11 cellular contexts compared by ENCODE assay signal in genomic region chr6:34671362-34671761, GRCh38. TPM values are rescaled to one million over a fixed set of nuclear protein-coding genes. Genes with fewer than 3 reads are reported as not detected.
A peak's percentile ranks its signal among the peaks of the same experiment; 100 is the strongest.
DNase-seq lines count a peak whose midpoint lies in the region; ATAC-seq, FAIRE-seq and TF ChIP-seq lines count a peak whose summit lies in the region.
"Had no signal": no experiment of that assay in that cellular context is flagged by ENCODE, and none has a peak within 500 bp of the region (broad histone marks: within the 10 kb centered on the region; RNA-seq: fewer than 3 reads in every experiment).

No MANE protein-coding gene starts in this region.

- H3K9me2 ChIP-seq in GM23338 (ENCODE audit: insufficient read depth): no peaks in the 10 kb centered on the region

- H3K9me3 ChIP-seq in astrocyte (ENCODE audit: insufficient read depth, low read depth, low read length): no peaks in the 10 kb centered on the region
- no peaks in the 10 kb centered on the region for H3K9me3 ChIP-seq in muscle layer of duodenum (ENCODE audit: control insufficient read depth in 1 of 2, low read length in 2 of 2)

- H3K4me3 Mint-ChIP-seq in GM23338: no peak overlapping the region
- no peak overlapping the region for H3K4me3 Mint-ChIP-seq in astrocyte (ENCODE audit: unreplicated experiment)

- H3K27me3 Mint-ChIP-seq in GM23338 (ENCODE audit: insufficient read depth, low read depth, poor library complexity) (no peaks in the 10 kb centered on the region), astrocyte (ENCODE audit: low read depth, unreplicated experiment) (no peaks in the 10 kb centered on the region)

- FAIRE-seq in astrocyte (lab: Jason Lieb, UNC): no peak
- FAIRE-seq: TTC549 had no signal

- no peak for ATAC-seq in GM23338
- no peak for ATAC-seq in esophagus mucosa

- H3K9me3 Mint-ChIP-seq in GM23338: no peaks in the 10 kb centered on the region
- no peaks in the 10 kb centered on the region for H3K9me3 Mint-ChIP-seq in astrocyte (ENCODE audit: unreplicated experiment)

- H3K4me1 Mint-ChIP-seq in GM23338: peaks cover 14% of the 10 kb centered on the region
- H3K4me1 Mint-ChIP-seq in astrocyte (ENCODE audit: low read depth, unreplicated experiment): peaks cover 28% of the 10 kb centered on the region

- DNase-seq in AG10803 (ENCODE audit: low read depth) (peak; percentile 48), GM23338 (ENCODE audit: low spot score) (no peak), astrocyte (ENCODE audit: low read depth) (no peak), NCI-H146 (lab: John Stamatoyannopoulos, UW) (no peak), NCI-H1436 (lab: John Stamatoyannopoulos, UW) (no peak)
- DNase-seq in stimulated activated CD4-positive, alpha-beta T cell treated with anti-CD3 and anti-CD28 coated beads, Interleukin-1b, Interleukin-23, amount 100 ng/mL, for 48 hours: no peak
- DNase-seq: DMS79, NCI-H345 had no signal

- TF ChIP-seq CTCF in AG10803 (conservative IDR thresholded peaks at IDR 0.05; ENCODE audit: low read length) (no peak), GM23338 (conservative IDR thresholded peaks at IDR 0.05; ENCODE audit: low read depth in 2 of 2) (no peak), astrocyte (IDR thresholded peaks at IDR 0.05; ENCODE audit: insufficient read depth, low read depth, low read length) (no peak)

- no peak overlapping the region for H2AFZ ChIP-seq in GM23338
- no peak overlapping the region for H2AFZ ChIP-seq in astrocyte (ENCODE audit: low read depth, low read length)

- H4K20me1 ChIP-seq in GM23338 (replicated peaks; ENCODE audit: insufficient read depth): peaks cover 11% of the 10 kb centered on the region
- peaks cover 22% of the 10 kb centered on the region for H4K20me1 ChIP-seq in astrocyte (ENCODE audit: insufficient read depth, low read length)

- H3K9ac ChIP-seq in astrocyte (ENCODE audit: low read length): no peak overlapping the region

- H3K79me2 ChIP-seq in GM23338 (replicated peaks; ENCODE audit: insufficient read depth): peaks cover 98% of the 10 kb centered on the region
- H3K79me2 ChIP-seq in astrocyte (ENCODE audit: insufficient read depth, low read length): peaks cover 83% of the 10 kb centered on the region

- no peaks in the 10 kb centered on the region for H3F3A ChIP-seq in GM23338 (replicated peaks; ENCODE audit: low read depth)

- H3K27ac ChIP-seq in GM23338 (ENCODE audit: low read depth): peak overlapping the region; percentile 10; the same call in 1 of the 2 replicates
- H3K27ac ChIP-seq in astrocyte (ENCODE audit: low read depth, low read length): no peak overlapping the region
- H3K27ac ChIP-seq in muscle layer of duodenum (ENCODE audit: low read length): peak overlapping the region; percentile 42

- H3K36me3 Mint-ChIP-seq in GM23338 (ENCODE audit: low read depth) (no peaks in the 10 kb centered on the region), astrocyte (ENCODE audit: low read depth, unreplicated experiment) (no peaks in the 10 kb centered on the region)

- peaks cover 13% of the 10 kb centered on the region for H3K4me1 ChIP-seq in GM23338 (ENCODE audit: insufficient read depth)
- H3K4me1 ChIP-seq in astrocyte (ENCODE audit: insufficient read depth, low read length): peaks cover 4% of the 10 kb centered on the region
- H3K4me1 ChIP-seq in muscle layer of duodenum (ENCODE audit: control insufficient read depth in 1 of 2, insufficient read depth in 2 of 2, low read length in 2 of 2): peaks cover 3 to 13% of the 10 kb centered on the region in 2 donors

- H3K4me2 ChIP-seq in GM23338: no peak overlapping the region
- H3K4me2 ChIP-seq in astrocyte (ENCODE audit: low read length): no peak overlapping the region

- H3K27me3 ChIP-seq in GM23338 (ENCODE audit: insufficient read depth) (no peaks in the 10 kb centered on the region), astrocyte (ENCODE audit: insufficient read depth, low read length) (no peaks in the 10 kb centered on the region), muscle layer of duodenum (ENCODE audit: low read depth, low read length) (no peaks in the 10 kb centered on the region)

- H3K36me3 ChIP-seq in GM23338 (ENCODE audit: insufficient read depth) (no peaks in the 10 kb centered on the region), astrocyte (ENCODE audit: insufficient read depth, low read length) (no peaks in the 10 kb centered on the region), muscle layer of duodenum (ENCODE audit: control insufficient read depth in 1 of 2, insufficient read depth in 2 of 2, low read length in 2 of 2) (no peaks in the 10 kb centered on the region)

- H3K27ac Mint-ChIP-seq in GM23338 (peak overlapping the region; percentile 77), astrocyte (ENCODE audit: unreplicated experiment) (peak overlapping the region; percentile 8)

- H3K4me3 ChIP-seq in AG10803 (ENCODE audit: low read length) (no peak overlapping the region), GM23338 (no peak overlapping the region), astrocyte (ENCODE audit: insufficient read depth, low read depth, low read length) (no peak overlapping the region), muscle layer of duodenum (ENCODE audit: low read depth in 1 of 2, low read length in 2 of 2) (no peak overlapping the region)

TF ChIP-seq in GM23338, 12 proteins besides CTCF, POLR2A, EP300 and RAD21 (continues in another document):
- TF ChIP-seq ZNF331 (CRISPR knock-in tag; IDR thresholded peaks at IDR 0.05; ENCODE audit: low read depth) (no peak), EZH2 (IDR thresholded peaks at IDR 0.05; ENCODE audit: low read depth, unreplicated experiment) (no peak), EZH2phosphoT487 (IDR thresholded peaks at IDR 0.05; ENCODE audit: unreplicated experiment) (no peak), REST (IDR thresholded peaks at IDR 0.05; ENCODE audit: unreplicated experiment) (no peak), ZNF114 (CRISPR knock-in tag; IDR thresholded peaks at IDR 0.05) (no peak), POLR2AphosphoS5 (IDR thresholded peaks at IDR 0.05; ENCODE audit: low read depth) (no peak), STAT1 (IDR thresholded peaks at IDR 0.05; ENCODE audit: unreplicated experiment) (no peak)

RNA-seq across cellular contexts. Expression of gene ILRUN, which starts 25.2 kb away (rescaled TPM):
- total RNA-seq in GM23338 (2014; rRNA removed; shearing (Covaris generic)): 76.4 and 80.1 TPM in 2 replicates
- polyA plus RNA-seq in GM23338 (2016; fragmentation: Nextera tagmentation; extraction: Ambion mirVana): 17.6 and 19.2 TPM in 2 replicates
- 56.0 and 63.3 TPM in 2 replicates for total RNA-seq in astrocyte
- 49.0 TPM for total RNA-seq in esophagus mucosa
